In the genomic region with DNA sequence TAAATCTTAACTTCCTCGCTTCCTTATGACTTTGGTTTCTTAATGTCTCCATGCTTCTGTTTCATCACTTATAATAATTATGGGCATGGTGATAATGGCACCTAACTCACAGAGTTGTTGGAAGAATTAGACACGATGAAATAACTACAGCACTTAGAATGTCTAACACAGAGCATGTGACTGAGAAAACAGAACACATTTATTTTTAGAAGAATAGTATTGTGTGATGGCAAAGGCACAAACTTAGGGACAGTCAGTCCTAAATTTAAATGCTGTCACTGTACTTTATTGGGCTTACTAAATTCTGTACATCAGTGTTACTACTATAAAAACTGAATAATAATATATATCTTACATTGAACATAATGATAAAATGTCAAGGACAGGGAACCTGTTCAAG, we compare ENCODE assay signal across 20 cellular contexts.
DNase-seq lines count a peak whose midpoint lies in the region; ATAC-seq, FAIRE-seq and TF ChIP-seq lines count a peak whose summit lies in the region.
"Had no signal": no experiment of that assay in that cellular context is flagged by ENCODE, and none has a peak within 500 bp of the region (broad histone marks: within the 10 kb centered on the region; RNA-seq: fewer than 3 reads in every experiment).

No MANE protein-coding gene starts in this region.

- H3K4me1 ChIP-seq in heart left ventricle (peaks cover 0 to 37% (median 11%) of the 10 kb centered on the region in 12 donors), right atrium auricular region (peaks cover 0 to 11% of the 10 kb centered on the region in 2 donors), gastrocnemius medialis (peaks cover 34 to 37% of the 10 kb centered on the region in 2 donors)
- H3K4me1 ChIP-seq: Caco-2 had no signal

- intact Hi-C loops in heart left ventricle (cut with DNase I) (loop anchor here in 2 of 10 donors (5.0 to 10.0 kb wide), 3 partner anchors 42 to 140 kb away; no protein-coding TSS in a partner anchor), left cardiac atrium (cut with DNase I) (loop anchor here in 1 of 2 donors (10.0 kb wide), 1 partner anchor 130 kb away; no protein-coding TSS in a partner anchor), gastrocnemius medialis (cut with DNase I; ENCODE audit: low total_unique reads) (no loop called here)

- DNase-seq in heart left ventricle (no peak), left cardiac atrium (no peak), right atrium auricular region (ENCODE audit: low spot score) (no peak), gastrocnemius medialis (no peak), cerebellum (ENCODE audit: low spot score) (no peak), GM19239 (ENCODE audit: insufficient read length, low spot score) (no peak), NCI-H1694 treated with DMSO at 0.1 percent for 48 hours (lab: John Stamatoyannopoulos, UW) (no peak)
- no peak for DNase-seq in stimulated activated CD4-positive, alpha-beta T cell treated with anti-CD3 and anti-CD28 coated beads, Interleukin-12 subunit alpha, Interleukin-12 subunit beta, amount 100 ng/mL, for 4 hours
- DNase-seq: C1 segment of cervical spinal cord; Caco-2; CD4-positive, CD25-positive, alpha-beta regulatory T cell; CD8-positive, alpha-beta T cell; DMS153; DND-41; GM23248; H7; HCEC 1CT had no signal

- no peak for FAIRE-seq in GM19239 (lab: Jason Lieb, UNC)
- FAIRE-seq: G401.6, GM12892, H1 had no signal

- H3K4me3 ChIP-seq in heart left ventricle: no peak overlapping the region
- H3K4me3 ChIP-seq in right atrium auricular region: no peak overlapping the region
- no peak overlapping the region for H3K4me3 ChIP-seq in gastrocnemius medialis
- H3K4me3 ChIP-seq: GM23248 had no signal

- no peaks in the 10 kb centered on the region for H3K36me3 ChIP-seq in heart left ventricle
- no peaks in the 10 kb centered on the region for H3K36me3 ChIP-seq in right atrium auricular region
- no peaks in the 10 kb centered on the region for H3K36me3 ChIP-seq in gastrocnemius medialis

- no peak for TF ChIP-seq CTCF in heart left ventricle (IDR thresholded peaks at IDR 0.05)
- no peak for TF ChIP-seq CTCF in right atrium auricular region (IDR thresholded peaks at IDR 0.05)
- no peak for TF ChIP-seq CTCF in gastrocnemius medialis (IDR thresholded peaks at IDR 0.05 in 4 of 5, conservative IDR thresholded peaks at IDR 0.05 in 1 of 5)

- H3K9me3 ChIP-seq in heart left ventricle (no peaks in the 10 kb centered on the region), right atrium auricular region (no peaks in the 10 kb centered on the region), gastrocnemius medialis (no peaks in the 10 kb centered on the region)
- H3K9me3 ChIP-seq: Caco-2 had no signal

- TF ChIP-seq POLR2A in heart left ventricle (IDR thresholded peaks at IDR 0.05) (no peak), gastrocnemius medialis (IDR thresholded peaks at IDR 0.05) (no peak)

- H3K27ac ChIP-seq in heart left ventricle: peak overlapping the region in 6 of 12 donors; percentile 26 to 62 (median 54)
- peak overlapping the region; percentile 6 to 59 for H3K27ac ChIP-seq in right atrium auricular region
- peak overlapping the region in 2 of 4 donors; percentile 13 to 59 for H3K27ac ChIP-seq in gastrocnemius medialis
- H3K27ac ChIP-seq: GM23248 had no signal

- 48 to 59% (median 53%) methylated on average over 2 of the region's 2 CpGs for WGBS in heart left ventricle, 4 donors

- H3K27me3 ChIP-seq in heart left ventricle: no peaks in the 10 kb centered on the region
- no peaks in the 10 kb centered on the region for H3K27me3 ChIP-seq in right atrium auricular region
- no peaks in the 10 kb centered on the region for H3K27me3 ChIP-seq in gastrocnemius medialis

- in situ Hi-C loops in gastrocnemius medialis (cut with MboI; ENCODE audit: low sequenced_read_pairs in 4 of 4): no loop called here

- ATAC-seq in heart left ventricle (peak; percentile 92 to 95 (median 94)), left cardiac atrium (peak; percentile 68 to 87), gastrocnemius medialis (peak; percentile 82 to 93)
- ATAC-seq: CD8-positive, alpha-beta T cell had no signal
